15 cellular contexts compared by ENCODE assay signal in genomic region chr1:33351281-33351660, GRCh38. TPM values are rescaled to one million over a fixed set of nuclear protein-coding genes. Genes with fewer than 3 reads are reported as not detected.
DNase-seq lines count a peak whose midpoint lies in the region; ATAC-seq and TF ChIP-seq lines count a peak whose summit lies in the region.
"Had no signal": no experiment of that assay in that cellular context is flagged by ENCODE, and none has a peak within 500 bp of the region (broad histone marks: within the 10 kb centered on the region; RNA-seq: fewer than 3 reads in every experiment).

No MANE protein-coding gene starts in this region.

- peaks cover 41% of the 10 kb centered on the region for H3K4me1 Mint-ChIP-seq in Calu3 (ENCODE audit: low read depth, unreplicated experiment)
- H3K4me1 Mint-ChIP-seq in activated CD4-positive, alpha-beta memory T cell treated with anti-CD3 and anti-CD28 coated beads, Interleukin-2, amount 10 ng/mL, durations not matched to agents 7 days and 5 days: peaks cover 39% of the 10 kb centered on the region
- peaks cover 26 to 40% (median 36%) of the 10 kb centered on the region in 4 donors for H3K4me1 Mint-ChIP-seq in naive thymus-derived CD8-positive, alpha-beta T cell

- TF ChIP-seq CTCF in Calu3 (IDR thresholded peaks at IDR 0.05; ENCODE audit: unreplicated experiment) (no peak), gastroesophageal sphincter (IDR thresholded peaks at IDR 0.05) (no peak)

- ATAC-seq in naive thymus-derived CD8-positive, alpha-beta T cell: no peak
- ATAC-seq in GM18909 (IDR thresholded peaks at IDR 0.05; ENCODE audit: poor library complexity, unreplicated experiment): no peak
- ATAC-seq in gastroesophageal sphincter: no peak
- ATAC-seq: heart right ventricle, mucosa of descending colon had no signal

- peaks cover 21 to 33% (median 27%) of the 10 kb centered on the region in 11 experiments; a peak in 19 of 22 replicates for H4K20me1 ChIP-seq in BLaER1 treated with 17β-estradiol and CSF1 and Interleukin-3, amounts not matched to agents 10 nM and 100 nM

- H3K27me3 Mint-ChIP-seq in Calu3 (ENCODE audit: unreplicated experiment): no peaks in the 10 kb centered on the region
- peaks cover 3% of the 10 kb centered on the region for H3K27me3 Mint-ChIP-seq in activated CD4-positive, alpha-beta memory T cell treated with anti-CD3 and anti-CD28 coated beads, Interleukin-2, amount 10 ng/mL, durations not matched to agents 7 days and 5 days
- H3K27me3 Mint-ChIP-seq in naive thymus-derived CD8-positive, alpha-beta T cell: no peaks in the 10 kb centered on the region

- H3K27me3 ChIP-seq in BLaER1 treated with 17β-estradiol and CSF1 and Interleukin-3, amounts not matched to agents 10 nM and 100 nM: no peaks in the 10 kb centered on the region
- no peaks in the 10 kb centered on the region for H3K27me3 ChIP-seq in gastroesophageal sphincter
- H3K27me3 ChIP-seq: heart right ventricle, tibial nerve had no signal

- TF ChIP-seq POLR2A in gastroesophageal sphincter (IDR thresholded peaks at IDR 0.05): no peak

- no peak overlapping the region for H3K27ac Mint-ChIP-seq in Calu3 (ENCODE audit: unreplicated experiment)
- H3K27ac Mint-ChIP-seq in activated CD4-positive, alpha-beta memory T cell treated with anti-CD3 and anti-CD28 coated beads, Interleukin-2, amount 10 ng/mL, durations not matched to agents 7 days and 5 days: no peak overlapping the region
- H3K27ac Mint-ChIP-seq in naive thymus-derived CD8-positive, alpha-beta T cell: peak overlapping the region in 2 of 10 donors; percentile 32 to 88

- WGBS in gastroesophageal sphincter (ENCODE audit: low coverage in 1 of 2), 2 donors: 87 to 92% methylated on average over 5 to 6 of the region's 6 CpGs

- peak overlapping the region; percentile 62 for H3K4me3 Mint-ChIP-seq in Calu3 (ENCODE audit: low read depth, unreplicated experiment)
- peak overlapping the region; percentile 29 for H3K4me3 Mint-ChIP-seq in activated CD4-positive, alpha-beta memory T cell treated with anti-CD3 and anti-CD28 coated beads, Interleukin-2, amount 10 ng/mL, durations not matched to agents 7 days and 5 days
- H3K4me3 Mint-ChIP-seq in naive thymus-derived CD8-positive, alpha-beta T cell: peak overlapping the region in 8 of 10 donors; percentile 4 to 81 (median 44)

- H3K4me3 ChIP-seq in BLaER1 treated with 17β-estradiol and CSF1 and Interleukin-3, amounts not matched to agents 10 nM and 100 nM: peak overlapping the region in 3 of 10 experiments; percentile 89 to 97 (median 91); a peak in 4 of 20 replicates
- H3K4me3 ChIP-seq in gastroesophageal sphincter: no peak overlapping the region
- H3K4me3 ChIP-seq: mucosa of descending colon had no signal

- CTCF ChIA-PET in Calu3 (lab: Charles Lee): interaction anchor here (0.7 to 0.9 kb wide), 2 partner anchors 9 to 56 kb away, joined by 4 to 5 read pairs; no protein-coding TSS in a partner anchor
- CTCF ChIA-PET in activated CD4-positive, alpha-beta memory T cell treated with anti-CD3 and anti-CD28 coated beads, Interleukin-2, amount 10 ng/mL, durations not matched to agents 7 days and 5 days (lab: Charles Lee): interaction anchor here (0.9 to 2.0 kb wide), 5 partner anchors 8 to 56 kb away, joined by 3 to 12 read pairs (median 4); no protein-coding TSS in a partner anchor

- no peaks in the 10 kb centered on the region for H3K9me3 Mint-ChIP-seq in Calu3 (ENCODE audit: low read depth, unreplicated experiment)
- H3K9me3 Mint-ChIP-seq in activated CD4-positive, alpha-beta memory T cell treated with anti-CD3 and anti-CD28 coated beads, Interleukin-2, amount 10 ng/mL, durations not matched to agents 7 days and 5 days: no peaks in the 10 kb centered on the region
- H3K9me3 Mint-ChIP-seq in naive thymus-derived CD8-positive, alpha-beta T cell: no peaks in the 10 kb centered on the region

- H3K27ac ChIP-seq in BLaER1 treated with 17β-estradiol and CSF1 and Interleukin-3, amounts not matched to agents 10 nM and 100 nM: peak overlapping the region in 1 of 11 experiments; percentile 99; a peak in 1 of 22 replicates
- no peak overlapping the region for H3K27ac ChIP-seq in gastroesophageal sphincter

- peaks cover 47% of the 10 kb centered on the region for H3K36me3 Mint-ChIP-seq in Calu3 (ENCODE audit: insufficient read depth, unreplicated experiment)
- peaks cover 23% of the 10 kb centered on the region for H3K36me3 Mint-ChIP-seq in activated CD4-positive, alpha-beta memory T cell treated with anti-CD3 and anti-CD28 coated beads, Interleukin-2, amount 10 ng/mL, durations not matched to agents 7 days and 5 days (ENCODE audit: low read depth)
- H3K36me3 Mint-ChIP-seq in naive thymus-derived CD8-positive, alpha-beta T cell: peaks cover 0 to 7% (median 0%) of the 10 kb centered on the region in 3 donors

- BruUV-seq in Calu3 (replicated peaks; lab: Mats Ljungman, UMichigan): no TSS peak

- peaks cover 32 to 66% (median 63%) of the 10 kb centered on the region in 10 experiments for H3K4me1 ChIP-seq in BLaER1 treated with 17β-estradiol and CSF1 and Interleukin-3, amounts not matched to agents 10 nM and 100 nM
- H3K4me1 ChIP-seq in gastroesophageal sphincter: peaks cover 0 to 34% (median 6%) of the 10 kb centered on the region in 3 donors

- peaks cover 0 to 10% (median 5%) of the 10 kb centered on the region in 11 experiments; a peak in 5 of 22 replicates for H3K36me3 ChIP-seq in BLaER1 treated with 17β-estradiol and CSF1 and Interleukin-3, amounts not matched to agents 10 nM and 100 nM
- peaks cover 0 to 29% of the 10 kb centered on the region in 2 donors for H3K36me3 ChIP-seq in gastroesophageal sphincter

- no peak for TF ChIP-seq EP300 in gastroesophageal sphincter (IDR thresholded peaks at IDR 0.05)

- POLR2A ChIA-PET in activated CD4-positive, alpha-beta memory T cell treated with anti-CD3 and anti-CD28 coated beads, Interleukin-2, amount 10 ng/mL, durations not matched to agents 7 days and 5 days (lab: Charles Lee): interaction anchor here (0.6 to 2.7 kb wide), 8 partner anchors 11 to 358 kb away, joined by 3 to 12 read pairs (median 4); partner anchors contain the start of gene ZSCAN20
- POLR2A ChIA-PET in naive thymus-derived CD8-positive, alpha-beta T cell (lab: Charles Lee): no interaction called here

- H3K4me2 ChIP-seq in BLaER1 treated with 17β-estradiol and CSF1 and Interleukin-3, amounts not matched to agents 10 nM and 100 nM: peak overlapping the region; percentile 88 to 98 (median 94); a peak in 21 of 22 replicates

- intact Hi-C loops in Calu3 (cut with micrococcal nuclease; ENCODE audit: unreplicated experiment): no loop called here

- H3K9me3 ChIP-seq in BLaER1 treated with 17β-estradiol and CSF1 and Interleukin-3, amounts not matched to agents 10 nM and 100 nM (replicated peaks in 1 of 11): no peaks in the 10 kb centered on the region
- no peaks in the 10 kb centered on the region for H3K9me3 ChIP-seq in gastroesophageal sphincter
- H3K9me3 ChIP-seq: heart right ventricle, mucosa of descending colon, tibial nerve had no signal

- H3K9ac ChIP-seq in BLaER1 treated with 17β-estradiol and CSF1 and Interleukin-3, amounts not matched to agents 10 nM and 100 nM: peak overlapping the region in 2 of 11 experiments; percentile 99; a peak in 3 of 22 replicates

- DNase-seq in Calu3: no peak
- DNase-seq in activated CD4-positive, alpha-beta memory T cell treated with anti-CD3 and anti-CD28 coated beads, Interleukin-2, amount 10 ng/mL, durations not matched to agents 7 days and 5 days: no peak
- no peak for DNase-seq in naive thymus-derived CD8-positive, alpha-beta T cell
- DNase-seq in activated effector memory CD4-positive, alpha-beta T cell treated with anti-CD3 and anti-CD28 coated beads, Interleukin-2, amount 50 U/mL, for 16 hours: no peak
- DNase-seq in stimulated activated CD4-positive, alpha-beta T cell treated with anti-CD3 and anti-CD28 coated beads, Interleukin-2, amount 100 ng/mL, for 24 hours: no peak
- DNase-seq: amniotic stem cell, heart right ventricle, kidney glomerular epithelial cell, mucosa of descending colon, NCI-H2107, NCI-H774 had no signal

RNA-seq across cellular contexts. Expression of gene A3GALT2, which starts 30.4 kb away (rescaled TPM):
- total RNA-seq in Calu3 (2022) (0.61 TPM in 1 of 2 replicates, not detected in the other), gastroesophageal sphincter (under 1 TPM in 1 of 4 donors, not detected in 3; 0.67 TPM)
- total RNA-seq in activated CD4-positive, alpha-beta memory T cell treated with anti-CD3 and anti-CD28 coated beads, Interleukin-2, amount 10 ng/mL, durations not matched to agents 7 days and 5 days: not detected
- total RNA-seq in naive thymus-derived CD8-positive, alpha-beta T cell: not detected
- polyA plus RNA-seq in naive thymus-derived CD8-positive, alpha-beta T cell: not detected
- total RNA-seq: mucosa of descending colon had no signal
- polyA plus RNA-seq: heart right ventricle had no signal
